Comparison of ENCODE assay signal across 9 cellular contexts in the genomic region with DNA sequence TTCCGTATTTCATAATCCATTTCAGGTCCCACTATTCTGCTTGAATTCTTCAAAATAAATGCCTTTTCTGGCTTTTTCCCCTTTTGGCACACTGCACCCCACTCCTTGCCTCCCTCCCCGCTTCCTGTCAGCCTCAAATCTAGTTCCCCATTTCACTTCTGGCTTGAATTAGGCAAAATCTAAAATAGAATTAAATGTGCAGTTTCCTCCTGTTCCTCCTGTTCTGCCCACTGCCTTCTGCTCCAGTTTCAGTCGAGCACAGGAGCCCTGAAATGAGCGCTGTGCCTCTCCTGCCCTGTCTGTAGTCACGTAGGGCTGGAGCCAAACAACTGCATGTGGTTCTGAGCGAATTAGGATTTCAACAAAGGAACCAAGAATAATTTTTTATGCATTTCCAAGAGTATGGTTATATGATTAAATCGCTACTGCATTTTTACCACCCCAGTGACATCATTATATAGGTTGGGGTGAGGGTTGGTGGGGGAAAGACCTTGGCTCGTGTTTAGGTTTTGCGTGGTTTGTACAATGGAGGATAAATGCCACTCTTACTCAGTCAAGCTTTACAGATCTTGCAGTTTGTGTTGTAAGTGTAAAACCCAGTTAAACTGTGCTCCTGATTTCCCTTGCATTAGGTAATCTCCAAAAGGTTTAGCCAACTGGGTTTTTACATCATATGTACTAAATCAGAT.
DNase-seq lines count a peak whose midpoint lies in the region; ATAC-seq, FAIRE-seq and TF ChIP-seq lines count a peak whose summit lies in the region.
"Had no signal": no experiment of that assay in that cellular context is flagged by ENCODE, and none has a peak within 500 bp of the region (broad histone marks: within the 10 kb centered on the region; RNA-seq: fewer than 3 reads in every experiment).

No MANE protein-coding gene starts in this region.

- no peak for TF ChIP-seq CTCF in esophagus squamous epithelium (IDR thresholded peaks at IDR 0.05)
- no peak for TF ChIP-seq CTCF in gastrocnemius medialis (IDR thresholded peaks at IDR 0.05 in 4 of 5, conservative IDR thresholded peaks at IDR 0.05 in 1 of 5)
- TF ChIP-seq CTCF in foreskin keratinocyte (conservative IDR thresholded peaks at IDR 0.05) = no peak

- H3K27me3 Mint-ChIP-seq in T-helper 1 cell treated with Interleukin-12 subunit alpha and Interleukin-12 subunit beta and Interleukin-4 antibody, amounts not matched to agents 30 μg/mL and 1 μg/mL, for 36 hours (ENCODE audit: low read depth) = no peaks in the 10 kb centered on the region

- H3K27ac ChIP-seq in esophagus squamous epithelium = peak overlapping the region in 3 of 4 donors; percentile 50 to 62 (median 55)
- H3K27ac ChIP-seq in gastrocnemius medialis = peak overlapping the region; percentile 1 to 88 (median 87)
- H3K27ac ChIP-seq in SJCRH30 = no peak overlapping the region
- no peak overlapping the region for H3K27ac ChIP-seq in foreskin keratinocyte

- H3K4me1 ChIP-seq in esophagus squamous epithelium = peaks cover 0 to 38% (median 2%) of the 10 kb centered on the region in 3 donors
- peaks cover 18 to 52% of the 10 kb centered on the region in 2 donors for H3K4me1 ChIP-seq in gastrocnemius medialis
- H3K4me1 ChIP-seq in SJCRH30 = peaks cover 32% of the 10 kb centered on the region
- no peaks in the 10 kb centered on the region for H3K4me1 ChIP-seq in foreskin keratinocyte

- peaks cover 9% of the 10 kb centered on the region for H3K9me3 Mint-ChIP-seq in T-helper 1 cell treated with Interleukin-12 subunit alpha and Interleukin-12 subunit beta and Interleukin-4 antibody, amounts not matched to agents 30 μg/mL and 1 μg/mL, for 36 hours

- H3K4me3 ChIP-seq in esophagus squamous epithelium (peak overlapping the region in 1 of 4 donors; percentile 2), gastrocnemius medialis (peak overlapping the region in 1 of 4 donors; percentile 22), SJCRH30 (no peak overlapping the region)

- in situ Hi-C loops in gastrocnemius medialis (cut with MboI; ENCODE audit: low sequenced_read_pairs in 4 of 4) = no loop called here

- peaks cover 50% of the 10 kb centered on the region for H3K4me1 Mint-ChIP-seq in T-helper 1 cell treated with Interleukin-12 subunit alpha and Interleukin-12 subunit beta and Interleukin-4 antibody, amounts not matched to agents 30 μg/mL and 1 μg/mL, for 36 hours (ENCODE audit: low read depth)

- peaks cover 54% of the 10 kb centered on the region for H3K36me3 Mint-ChIP-seq in T-helper 1 cell treated with Interleukin-12 subunit alpha and Interleukin-12 subunit beta and Interleukin-4 antibody, amounts not matched to agents 30 μg/mL and 1 μg/mL, for 36 hours (ENCODE audit: low read depth)

- 65 to 71% methylated on average over 8 to 9 of the region's 9 CpGs for WGBS in esophagus squamous epithelium, 2 donors

- H3K9me3 ChIP-seq in esophagus squamous epithelium (no peaks in the 10 kb centered on the region), gastrocnemius medialis (no peaks in the 10 kb centered on the region), SJCRH30 (replicated peaks) (no peaks in the 10 kb centered on the region)

- peak overlapping the region; percentile 68 for H3K4me3 Mint-ChIP-seq in T-helper 1 cell treated with Interleukin-12 subunit alpha and Interleukin-12 subunit beta and Interleukin-4 antibody, amounts not matched to agents 30 μg/mL and 1 μg/mL, for 36 hours

- DNase-seq in GM12891 (ENCODE audit: insufficient read length, low spot score) (no peak), esophagus squamous epithelium (lab: John Stamatoyannopoulos, UW) (no peak), gastrocnemius medialis (no peak), SJCRH30 (no peak), foreskin keratinocyte (no peak)

- H3K36me3 ChIP-seq in esophagus squamous epithelium = peaks cover 5 to 100% (median 17%) of the 10 kb centered on the region in 3 donors
- peaks cover 8 to 36% of the 10 kb centered on the region in 2 donors for H3K36me3 ChIP-seq in gastrocnemius medialis
- peaks cover 17% of the 10 kb centered on the region for H3K36me3 ChIP-seq in SJCRH30

- intact Hi-C loops in esophagus squamous epithelium (cut with DNase I) = no loop called here
- intact Hi-C loops in gastrocnemius medialis (cut with DNase I; ENCODE audit: low total_unique reads) = no loop called here

- peak overlapping the region; percentile 93 for H3K27ac Mint-ChIP-seq in T-helper 1 cell treated with Interleukin-12 subunit alpha and Interleukin-12 subunit beta and Interleukin-4 antibody, amounts not matched to agents 30 μg/mL and 1 μg/mL, for 36 hours

- ATAC-seq in gastrocnemius medialis (no peak), GM21515 (IDR thresholded peaks at IDR 0.05; ENCODE audit: unreplicated experiment) (no peak), foreskin keratinocyte (no peak), GM18502 (IDR thresholded peaks at IDR 0.05; ENCODE audit: poor library complexity, unreplicated experiment) (no peak)

- H3K27me3 ChIP-seq in esophagus squamous epithelium (no peaks in the 10 kb centered on the region), gastrocnemius medialis (no peaks in the 10 kb centered on the region), SJCRH30 (no peaks in the 10 kb centered on the region), foreskin keratinocyte (no peaks in the 10 kb centered on the region)

- TF ChIP-seq POLR2A in GM12891 (IDR thresholded peaks at IDR 0.05; ENCODE audit: low read depth, low read length) = no peak
- no peak for TF ChIP-seq POLR2A in esophagus squamous epithelium (IDR thresholded peaks at IDR 0.05)
- TF ChIP-seq POLR2A in gastrocnemius medialis (IDR thresholded peaks at IDR 0.05) = no peak

- peak; percentile 87 for FAIRE-seq in GM12891 (lab: Jason Lieb, UNC)
- FAIRE-seq: islet of Langerhans had no signal

TF ChIP-seq in GM12891, 5 proteins besides CTCF, POLR2A, EP300 and RAD21:
- TF ChIP-seq PAX5 (IDR thresholded peaks at IDR 0.05; ENCODE audit: insufficient read depth, low read length, severe bottlenecking) = no peak
- TF ChIP-seq POU2F2 (IDR thresholded peaks at IDR 0.05; ENCODE audit: low read depth, low read length) = no peak
- TF ChIP-seq SPI1 (IDR thresholded peaks at IDR 0.05; ENCODE audit: low read depth, low read length) = 0 out of 2 replicates have a peak, but pooled peaks have one; percentile 28
TF ChIP-seq in GM12891: peak in this region for 1.

Comparison
In these comparisons a context has a peak if more than half of its experiments do, and no peak if none do; other contexts are left out.
1. H3K27ac ChIP-seq: peak in esophagus squamous epithelium (3 of 4) and gastrocnemius medialis (4 of 4); none in SJCRH30 (single experiment) and foreskin keratinocyte (single experiment).